ENCODE assay signal across 1 cellular context in the genomic region with DNA sequence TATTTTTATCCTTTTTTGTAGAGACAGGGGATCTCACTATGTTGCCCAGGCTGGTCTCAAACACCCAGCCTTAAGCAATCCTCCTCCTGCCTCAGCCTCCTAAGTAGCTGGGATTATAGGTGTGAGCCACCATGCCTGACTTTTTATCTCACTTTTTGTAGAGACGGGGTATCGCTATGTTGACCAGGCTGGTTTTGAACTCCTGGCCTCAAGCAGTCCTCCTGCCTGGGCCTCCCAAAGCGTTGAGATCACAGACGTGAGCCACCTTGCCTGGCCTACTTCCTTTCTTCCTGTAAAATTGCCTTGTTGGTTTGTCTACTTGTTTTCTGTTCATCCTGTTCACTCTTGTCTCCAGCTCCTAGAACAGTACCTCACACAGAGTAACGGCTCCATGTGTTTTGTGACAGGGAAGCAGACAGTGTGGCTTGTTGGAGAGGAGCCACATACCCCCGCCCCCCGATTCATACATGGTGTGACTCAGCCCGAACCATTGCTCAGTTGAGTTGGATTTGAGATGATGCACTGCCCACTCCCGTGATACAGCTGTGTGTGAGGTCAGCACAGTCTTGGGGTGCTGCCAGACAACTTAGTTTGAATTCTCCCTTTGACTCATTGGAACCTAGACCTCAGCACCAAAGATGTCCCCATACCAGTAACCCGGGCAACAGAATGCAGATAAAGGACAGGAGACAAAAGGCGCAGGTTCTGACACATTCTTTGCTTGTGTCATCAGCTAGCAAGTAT.
TF ChIP-seq lines count a peak whose summit lies in the region.

No MANE protein-coding gene starts in this region.

TF ChIP-seq in GM12878, 131 proteins besides CTCF, POLR2A, EP300 and RAD21 (continued from another document):
- peak; percentile 91 for TF ChIP-seq ATF7 (IDR thresholded peaks at IDR 0.05; ENCODE audit: low read depth)
- TF ChIP-seq NR2F1 (conservative IDR thresholded peaks at IDR 0.05), result peak; percentile 75
- TF ChIP-seq, protein P1, sequence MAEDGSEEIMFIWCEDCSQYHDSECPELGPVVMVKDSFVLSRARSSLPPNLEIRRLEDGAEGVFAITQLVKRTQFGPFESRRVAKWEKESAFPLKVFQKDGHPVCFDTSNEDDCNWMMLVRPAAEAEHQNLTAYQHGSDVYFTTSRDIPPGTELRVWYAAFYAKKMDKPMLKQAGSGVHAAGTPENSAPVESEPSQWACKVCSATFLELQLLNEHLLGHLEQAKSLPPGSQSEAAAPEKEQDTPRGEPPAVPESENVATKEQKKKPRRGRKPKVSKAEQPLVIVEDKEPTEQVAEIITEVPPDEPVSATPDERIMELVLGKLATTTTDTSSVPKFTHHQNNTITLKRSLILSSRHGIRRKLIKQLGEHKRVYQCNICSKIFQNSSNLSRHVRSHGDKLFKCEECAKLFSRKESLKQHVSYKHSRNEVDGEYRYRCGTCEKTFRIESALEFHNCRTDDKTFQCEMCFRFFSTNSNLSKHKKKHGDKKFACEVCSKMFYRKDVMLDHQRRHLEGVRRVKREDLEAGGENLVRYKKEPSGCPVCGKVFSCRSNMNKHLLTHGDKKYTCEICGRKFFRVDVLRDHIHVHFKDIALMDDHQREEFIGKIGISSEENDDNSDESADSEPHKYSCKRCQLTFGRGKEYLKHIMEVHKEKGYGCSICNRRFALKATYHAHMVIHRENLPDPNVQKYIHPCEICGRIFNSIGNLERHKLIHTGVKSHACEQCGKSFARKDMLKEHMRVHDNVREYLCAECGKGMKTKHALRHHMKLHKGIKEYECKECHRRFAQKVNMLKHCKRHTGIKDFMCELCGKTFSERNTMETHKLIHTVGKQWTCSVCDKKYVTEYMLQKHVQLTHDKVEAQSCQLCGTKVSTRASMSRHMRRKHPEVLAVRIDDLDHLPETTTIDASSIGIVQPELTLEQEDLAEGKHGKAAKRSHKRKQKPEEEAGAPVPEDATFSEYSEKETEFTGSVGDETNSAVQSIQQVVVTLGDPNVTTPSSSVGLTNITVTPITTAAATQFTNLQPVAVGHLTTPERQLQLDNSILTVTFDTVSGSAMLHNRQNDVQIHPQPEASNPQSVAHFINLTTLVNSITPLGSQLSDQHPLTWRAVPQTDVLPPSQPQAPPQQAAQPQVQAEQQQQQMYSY (CRISPR knock-in tag; IDR thresholded peaks at IDR 0.05), result no peak
- TF ChIP-seq BMI1 (IDR thresholded peaks at IDR 0.05; ENCODE audit: borderline replicate concordance), result peak; percentile 85
- TF ChIP-seq, protein P2, sequence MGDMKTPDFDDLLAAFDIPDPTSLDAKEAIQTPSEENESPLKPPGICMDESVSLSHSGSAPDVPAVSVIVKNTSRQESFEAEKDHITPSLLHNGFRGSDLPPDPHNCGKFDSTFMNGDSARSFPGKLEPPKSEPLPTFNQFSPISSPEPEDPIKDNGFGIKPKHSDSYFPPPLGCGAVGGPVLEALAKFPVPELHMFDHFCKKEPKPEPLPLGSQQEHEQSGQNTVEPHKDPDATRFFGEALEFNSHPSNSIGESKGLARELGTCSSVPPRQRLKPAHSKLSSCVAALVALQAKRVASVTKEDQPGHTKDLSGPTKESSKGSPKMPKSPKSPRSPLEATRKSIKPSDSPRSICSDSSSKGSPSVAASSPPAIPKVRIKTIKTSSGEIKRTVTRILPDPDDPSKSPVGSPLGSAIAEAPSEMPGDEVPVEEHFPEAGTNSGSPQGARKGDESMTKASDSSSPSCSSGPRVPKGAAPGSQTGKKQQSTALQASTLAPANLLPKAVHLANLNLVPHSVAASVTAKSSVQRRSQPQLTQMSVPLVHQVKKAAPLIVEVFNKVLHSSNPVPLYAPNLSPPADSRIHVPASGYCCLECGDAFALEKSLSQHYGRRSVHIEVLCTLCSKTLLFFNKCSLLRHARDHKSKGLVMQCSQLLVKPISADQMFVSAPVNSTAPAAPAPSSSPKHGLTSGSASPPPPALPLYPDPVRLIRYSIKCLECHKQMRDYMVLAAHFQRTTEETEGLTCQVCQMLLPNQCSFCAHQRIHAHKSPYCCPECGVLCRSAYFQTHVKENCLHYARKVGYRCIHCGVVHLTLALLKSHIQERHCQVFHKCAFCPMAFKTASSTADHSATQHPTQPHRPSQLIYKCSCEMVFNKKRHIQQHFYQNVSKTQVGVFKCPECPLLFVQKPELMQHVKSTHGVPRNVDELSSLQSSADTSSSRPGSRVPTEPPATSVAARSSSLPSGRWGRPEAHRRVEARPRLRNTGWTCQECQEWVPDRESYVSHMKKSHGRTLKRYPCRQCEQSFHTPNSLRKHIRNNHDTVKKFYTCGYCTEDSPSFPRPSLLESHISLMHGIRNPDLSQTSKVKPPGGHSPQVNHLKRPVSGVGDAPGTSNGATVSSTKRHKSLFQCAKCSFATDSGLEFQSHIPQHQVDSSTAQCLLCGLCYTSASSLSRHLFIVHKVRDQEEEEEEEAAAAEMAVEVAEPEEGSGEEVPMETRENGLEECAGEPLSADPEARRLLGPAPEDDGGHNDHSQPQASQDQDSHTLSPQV (IDR thresholded peaks at IDR 0.05), result peak; percentile 70; the same call in 1 of the 2 replicates
- TF ChIP-seq POLR2AphosphoS5 (IDR thresholded peaks at IDR 0.05; ENCODE audit: low read length), result peak; percentile 47; the same call in 1 of the 2 replicates
- peak; percentile 79; the same call in 1 of the 2 replicates for TF ChIP-seq DPF2 (IDR thresholded peaks at IDR 0.05)
- TF ChIP-seq SMC3 (IDR thresholded peaks at IDR 0.05; ENCODE audit: borderline replicate concordance, low read length), result peak; percentile 25; the same call in 1 of the 2 replicates
- TF ChIP-seq IKZF2 (IDR thresholded peaks at IDR 0.05), result peak; percentile 75 to 78
- TF ChIP-seq ZNF217 (IDR thresholded peaks at IDR 0.05), result peak; percentile 58; the same call in 1 of the 2 replicates
- peak; percentile 65; the same call in 1 of the 2 replicates for TF ChIP-seq MTA2 (IDR thresholded peaks at IDR 0.05; ENCODE audit: low read depth)
- TF ChIP-seq EZH2 (IDR thresholded peaks at IDR 0.05; ENCODE audit: borderline replicate concordance, control insufficient read depth, low read depth, low read length), result no peak
- TF ChIP-seq, protein P3, sequence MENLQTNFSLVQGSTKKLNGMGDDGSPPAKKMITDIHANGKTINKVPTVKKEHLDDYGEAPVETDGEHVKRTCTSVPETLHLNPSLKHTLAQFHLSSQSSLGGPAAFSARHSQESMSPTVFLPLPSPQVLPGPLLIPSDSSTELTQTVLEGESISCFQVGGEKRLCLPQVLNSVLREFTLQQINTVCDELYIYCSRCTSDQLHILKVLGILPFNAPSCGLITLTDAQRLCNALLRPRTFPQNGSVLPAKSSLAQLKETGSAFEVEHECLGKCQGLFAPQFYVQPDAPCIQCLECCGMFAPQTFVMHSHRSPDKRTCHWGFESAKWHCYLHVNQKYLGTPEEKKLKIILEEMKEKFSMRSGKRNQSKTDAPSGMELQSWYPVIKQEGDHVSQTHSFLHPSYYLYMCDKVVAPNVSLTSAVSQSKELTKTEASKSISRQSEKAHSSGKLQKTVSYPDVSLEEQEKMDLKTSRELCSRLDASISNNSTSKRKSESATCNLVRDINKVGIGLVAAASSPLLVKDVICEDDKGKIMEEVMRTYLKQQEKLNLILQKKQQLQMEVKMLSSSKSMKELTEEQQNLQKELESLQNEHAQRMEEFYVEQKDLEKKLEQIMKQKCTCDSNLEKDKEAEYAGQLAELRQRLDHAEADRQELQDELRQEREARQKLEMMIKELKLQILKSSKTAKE (IDR thresholded peaks at IDR 0.05; ENCODE audit: low read depth, poor library complexity, severe bottlenecking), result peak; percentile 96
- TF ChIP-seq, protein P4, sequence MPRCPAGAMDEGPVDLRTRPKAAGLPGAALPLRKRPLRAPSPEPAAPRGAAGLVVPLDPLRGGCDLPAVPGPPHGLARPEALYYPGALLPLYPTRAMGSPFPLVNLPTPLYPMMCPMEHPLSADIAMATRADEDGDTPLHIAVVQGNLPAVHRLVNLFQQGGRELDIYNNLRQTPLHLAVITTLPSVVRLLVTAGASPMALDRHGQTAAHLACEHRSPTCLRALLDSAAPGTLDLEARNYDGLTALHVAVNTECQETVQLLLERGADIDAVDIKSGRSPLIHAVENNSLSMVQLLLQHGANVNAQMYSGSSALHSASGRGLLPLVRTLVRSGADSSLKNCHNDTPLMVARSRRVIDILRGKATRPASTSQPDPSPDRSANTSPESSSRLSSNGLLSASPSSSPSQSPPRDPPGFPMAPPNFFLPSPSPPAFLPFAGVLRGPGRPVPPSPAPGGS (IDR thresholded peaks at IDR 0.05; ENCODE audit: borderline replicate concordance, insufficient read depth, low read depth, low read length, poor library complexity, severe bottlenecking), result peak; percentile 75
- TF ChIP-seq, protein P5, sequence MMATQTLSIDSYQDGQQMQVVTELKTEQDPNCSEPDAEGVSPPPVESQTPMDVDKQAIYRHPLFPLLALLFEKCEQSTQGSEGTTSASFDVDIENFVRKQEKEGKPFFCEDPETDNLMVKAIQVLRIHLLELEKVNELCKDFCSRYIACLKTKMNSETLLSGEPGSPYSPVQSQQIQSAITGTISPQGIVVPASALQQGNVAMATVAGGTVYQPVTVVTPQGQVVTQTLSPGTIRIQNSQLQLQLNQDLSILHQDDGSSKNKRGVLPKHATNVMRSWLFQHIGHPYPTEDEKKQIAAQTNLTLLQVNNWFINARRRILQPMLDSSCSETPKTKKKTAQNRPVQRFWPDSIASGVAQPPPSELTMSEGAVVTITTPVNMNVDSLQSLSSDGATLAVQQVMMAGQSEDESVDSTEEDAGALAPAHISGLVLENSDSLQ (IDR thresholded peaks at IDR 0.05), result peak; percentile 64; the same call in 1 of the 2 replicates
- TF ChIP-seq TCF12 (IDR thresholded peaks at IDR 0.05; ENCODE audit: low read depth, low read length), result peak; percentile 94
- TF ChIP-seq MEF2B (IDR thresholded peaks at IDR 0.05; ENCODE audit: partially characterized antibody, poor library complexity, severe bottlenecking), result peak; percentile 55
- TF ChIP-seq SMAD1 (IDR thresholded peaks at IDR 0.05; ENCODE audit: low read depth, partially characterized antibody), result peak; percentile 90
- TF ChIP-seq TAF1 (IDR thresholded peaks at IDR 0.05; ENCODE audit: borderline replicate concordance, low read depth, low read length), result 0 out of 2 replicates have a peak, but pooled peaks have one; percentile 20
- TF ChIP-seq, protein P6, sequence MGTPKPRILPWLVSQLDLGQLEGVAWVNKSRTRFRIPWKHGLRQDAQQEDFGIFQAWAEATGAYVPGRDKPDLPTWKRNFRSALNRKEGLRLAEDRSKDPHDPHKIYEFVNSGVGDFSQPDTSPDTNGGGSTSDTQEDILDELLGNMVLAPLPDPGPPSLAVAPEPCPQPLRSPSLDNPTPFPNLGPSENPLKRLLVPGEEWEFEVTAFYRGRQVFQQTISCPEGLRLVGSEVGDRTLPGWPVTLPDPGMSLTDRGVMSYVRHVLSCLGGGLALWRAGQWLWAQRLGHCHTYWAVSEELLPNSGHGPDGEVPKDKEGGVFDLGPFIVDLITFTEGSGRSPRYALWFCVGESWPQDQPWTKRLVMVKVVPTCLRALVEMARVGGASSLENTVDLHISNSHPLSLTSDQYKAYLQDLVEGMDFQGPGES (IDR thresholded peaks at IDR 0.05), result no peak
- TF ChIP-seq SPI1 (IDR thresholded peaks at IDR 0.05; ENCODE audit: borderline replicate concordance, insufficient read depth, low read depth, low read length), result 0 out of 2 replicates have a peak, but pooled peaks have one; percentile 6
- peak; percentile 98 for TF ChIP-seq BHLHE40 (IDR thresholded peaks at IDR 0.05; ENCODE audit: borderline replicate concordance in 1 of 2, low read depth in 2 of 2, low read length in 1 of 2)
- TF ChIP-seq, protein P7, sequence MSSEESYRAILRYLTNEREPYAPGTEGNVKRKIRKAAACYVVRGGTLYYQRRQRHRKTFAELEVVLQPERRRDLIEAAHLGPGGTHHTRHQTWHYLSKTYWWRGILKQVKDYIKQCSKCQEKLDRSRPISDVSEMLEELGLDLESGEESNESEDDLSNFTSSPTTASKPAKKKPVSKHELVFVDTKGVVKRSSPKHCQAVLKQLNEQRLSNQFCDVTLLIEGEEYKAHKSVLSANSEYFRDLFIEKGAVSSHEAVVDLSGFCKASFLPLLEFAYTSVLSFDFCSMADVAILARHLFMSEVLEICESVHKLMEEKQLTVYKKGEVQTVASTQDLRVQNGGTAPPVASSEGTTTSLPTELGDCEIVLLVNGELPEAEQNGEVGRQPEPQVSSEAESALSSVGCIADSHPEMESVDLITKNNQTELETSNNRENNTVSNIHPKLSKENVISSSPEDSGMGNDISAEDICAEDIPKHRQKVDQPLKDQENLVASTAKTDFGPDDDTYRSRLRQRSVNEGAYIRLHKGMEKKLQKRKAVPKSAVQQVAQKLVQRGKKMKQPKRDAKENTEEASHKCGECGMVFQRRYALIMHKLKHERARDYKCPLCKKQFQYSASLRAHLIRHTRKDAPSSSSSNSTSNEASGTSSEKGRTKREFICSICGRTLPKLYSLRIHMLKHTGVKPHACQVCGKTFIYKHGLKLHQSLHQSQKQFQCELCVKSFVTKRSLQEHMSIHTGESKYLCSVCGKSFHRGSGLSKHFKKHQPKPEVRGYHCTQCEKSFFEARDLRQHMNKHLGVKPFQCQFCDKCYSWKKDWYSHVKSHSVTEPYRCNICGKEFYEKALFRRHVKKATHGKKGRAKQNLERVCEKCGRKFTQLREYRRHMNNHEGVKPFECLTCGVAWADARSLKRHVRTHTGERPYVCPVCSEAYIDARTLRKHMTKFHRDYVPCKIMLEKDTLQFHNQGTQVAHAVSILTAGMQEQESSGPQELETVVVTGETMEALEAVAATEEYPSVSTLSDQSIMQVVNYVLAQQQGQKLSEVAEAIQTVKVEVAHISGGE (CRISPR knock-in tag; IDR thresholded peaks at IDR 0.05), result no peak
- TF ChIP-seq RUNX3 (IDR thresholded peaks at IDR 0.05; ENCODE audit: low read length), result peak; percentile 91
- TF ChIP-seq CEBPB (IDR thresholded peaks at IDR 0.05; ENCODE audit: borderline replicate concordance in 1 of 2, low read depth in 2 of 2, low read length in 2 of 2), result 0 out of 4 replicates have a peak, but pooled peaks of 1 of the 2 experiments have one; percentile 27
- no peak for TF ChIP-seq FOS (IDR thresholded peaks at IDR 0.05; ENCODE audit: borderline replicate concordance, extremely low read depth, insufficient read length)
- no peak for TF ChIP-seq CHD4 (IDR thresholded peaks at IDR 0.05)
- TF ChIP-seq, protein P8, sequence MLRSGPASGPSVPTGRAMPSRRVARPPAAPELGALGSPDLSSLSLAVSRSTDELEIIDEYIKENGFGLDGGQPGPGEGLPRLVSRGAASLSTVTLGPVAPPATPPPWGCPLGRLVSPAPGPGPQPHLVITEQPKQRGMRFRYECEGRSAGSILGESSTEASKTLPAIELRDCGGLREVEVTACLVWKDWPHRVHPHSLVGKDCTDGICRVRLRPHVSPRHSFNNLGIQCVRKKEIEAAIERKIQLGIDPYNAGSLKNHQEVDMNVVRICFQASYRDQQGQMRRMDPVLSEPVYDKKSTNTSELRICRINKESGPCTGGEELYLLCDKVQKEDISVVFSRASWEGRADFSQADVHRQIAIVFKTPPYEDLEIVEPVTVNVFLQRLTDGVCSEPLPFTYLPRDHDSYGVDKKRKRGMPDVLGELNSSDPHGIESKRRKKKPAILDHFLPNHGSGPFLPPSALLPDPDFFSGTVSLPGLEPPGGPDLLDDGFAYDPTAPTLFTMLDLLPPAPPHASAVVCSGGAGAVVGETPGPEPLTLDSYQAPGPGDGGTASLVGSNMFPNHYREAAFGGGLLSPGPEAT (IDR thresholded peaks at IDR 0.05; ENCODE audit: low read depth), result peak; percentile 72; the same call in 1 of the 2 replicates
TF ChIP-seq in GM12878: peak in this region for 55.
